In genomic region chrX:12843061-12843667, GRCh38 we compare ENCODE assay signal across 17 cellular contexts. TPM values are rescaled to one million over a fixed set of nuclear protein-coding genes. Genes with fewer than 3 reads are reported as not detected.
DNase-seq lines count a peak whose midpoint lies in the region; ATAC-seq and TF ChIP-seq lines count a peak whose summit lies in the region.
"Had no signal": no experiment of that assay in that cellular context is flagged by ENCODE, and none has a peak within 500 bp of the region (broad histone marks: within the 10 kb centered on the region; RNA-seq: fewer than 3 reads in every experiment).

No MANE protein-coding gene starts in this region.

- H3K4me1 ChIP-seq in endodermal cell (ENCODE audit: control insufficient read depth, insufficient read depth, low read length) (no peaks in the 10 kb centered on the region), HAP-1 (peaks cover 6% of the 10 kb centered on the region; the same call in 1 of the 2 replicates)
- H3K4me1 ChIP-seq: breast epithelium, gastrocnemius medialis, parathyroid adenoma, upper lobe of right lung had no signal

- H3K4me3 ChIP-seq in endodermal cell (ENCODE audit: low read length): no peak overlapping the region
- H3K4me3 ChIP-seq in HAP-1: no peak overlapping the region
- H3K4me3 ChIP-seq: breast epithelium, gastrocnemius medialis, upper lobe of right lung had no signal

- H3K4me3 Mint-ChIP-seq in T-helper 1 cell treated with Interleukin-12 subunit alpha and Interleukin-12 subunit beta and Interleukin-4 antibody, amounts not matched to agents 30 μg/mL and 1 μg/mL, for 36 hours: peak overlapping the region; percentile 65
- peak overlapping the region; percentile 51 for H3K4me3 Mint-ChIP-seq in activated naive CD8-positive, alpha-beta T cell treated with anti-CD3 and anti-CD28 coated beads, Interleukin-2, amount 50 U/mL, for 24 hours
- no peak overlapping the region for H3K4me3 Mint-ChIP-seq in endodermal cell

- peak overlapping the region; percentile 93 for H3K27ac Mint-ChIP-seq in T-helper 1 cell treated with Interleukin-12 subunit alpha and Interleukin-12 subunit beta and Interleukin-4 antibody, amounts not matched to agents 30 μg/mL and 1 μg/mL, for 36 hours
- peak overlapping the region; percentile 83 for H3K27ac Mint-ChIP-seq in activated naive CD8-positive, alpha-beta T cell treated with anti-CD3 and anti-CD28 coated beads, Interleukin-2, amount 50 U/mL, for 24 hours
- H3K27ac Mint-ChIP-seq in endodermal cell: no peak overlapping the region

- no peak for DNase-seq in T-helper 1 cell
- no peak for DNase-seq in activated naive CD8-positive, alpha-beta T cell treated with anti-CD3 and anti-CD28 coated beads, Interleukin-2, amount 50 U/mL, for 24 hours
- DNase-seq in endodermal cell: no peak
- DNase-seq in HAP-1 (ENCODE audit: low spot score in 2 of 2): no peak
- no peak for DNase-seq in amygdala (lab: John Stamatoyannopoulos, UW)
- DNase-seq: COR-L47; gastrocnemius medialis; midbrain; NCI-H2227 treated with DMSO at 0.1 percent for 48 hours; stimulated activated CD4-positive, alpha-beta T cell treated with anti-CD3 and anti-CD28 coated beads, Interleukin-15, amount 100 ng/mL, for 24 hours; upper lobe of right lung had no signal

- H3K36me3 Mint-ChIP-seq in T-helper 1 cell treated with Interleukin-12 subunit alpha and Interleukin-12 subunit beta and Interleukin-4 antibody, amounts not matched to agents 30 μg/mL and 1 μg/mL, for 36 hours (ENCODE audit: low read depth): no peaks in the 10 kb centered on the region
- H3K36me3 Mint-ChIP-seq in activated naive CD8-positive, alpha-beta T cell treated with anti-CD3 and anti-CD28 coated beads, Interleukin-2, amount 50 U/mL, for 24 hours (ENCODE audit: low read depth): no peaks in the 10 kb centered on the region
- no peaks in the 10 kb centered on the region for H3K36me3 Mint-ChIP-seq in endodermal cell (ENCODE audit: low read depth)

- ATAC-seq in GM21447 (IDR thresholded peaks at IDR 0.05; ENCODE audit: unreplicated experiment) (peak; percentile 27), HG03565 (IDR thresholded peaks at IDR 0.05; ENCODE audit: unreplicated experiment) (peak; percentile 22)
- no peak for ATAC-seq in activated naive CD8-positive, alpha-beta T cell treated with anti-CD3 and anti-CD28 coated beads, Interleukin-2, amount 50 U/mL, for 24 hours
- ATAC-seq: gastrocnemius medialis, upper lobe of right lung had no signal

- H3K9ac ChIP-seq in endodermal cell (ENCODE audit: extremely low read depth, low read length, poor library complexity, severe bottlenecking): no peak overlapping the region
- H3K9ac ChIP-seq: parathyroid adenoma had no signal

- H3K27ac ChIP-seq in endodermal cell (ENCODE audit: low read depth, low read length): no peak overlapping the region
- H3K27ac ChIP-seq: 22Rv1, breast epithelium, gastrocnemius medialis, parathyroid adenoma, upper lobe of right lung had no signal

- no peaks in the 10 kb centered on the region for H3K27me3 Mint-ChIP-seq in T-helper 1 cell treated with Interleukin-12 subunit alpha and Interleukin-12 subunit beta and Interleukin-4 antibody, amounts not matched to agents 30 μg/mL and 1 μg/mL, for 36 hours (ENCODE audit: low read depth)
- no peaks in the 10 kb centered on the region for H3K27me3 Mint-ChIP-seq in activated naive CD8-positive, alpha-beta T cell treated with anti-CD3 and anti-CD28 coated beads, Interleukin-2, amount 50 U/mL, for 24 hours
- no peaks in the 10 kb centered on the region for H3K27me3 Mint-ChIP-seq in endodermal cell (ENCODE audit: insufficient read depth)

- H3K36me3 ChIP-seq in endodermal cell (ENCODE audit: control insufficient read depth, insufficient read depth, low read length) (no peaks in the 10 kb centered on the region), HAP-1 (replicated peaks) (no peaks in the 10 kb centered on the region)
- H3K36me3 ChIP-seq: breast epithelium, gastrocnemius medialis, upper lobe of right lung had no signal

- H3K9me3 Mint-ChIP-seq in T-helper 1 cell treated with Interleukin-12 subunit alpha and Interleukin-12 subunit beta and Interleukin-4 antibody, amounts not matched to agents 30 μg/mL and 1 μg/mL, for 36 hours: peaks cover 4% of the 10 kb centered on the region
- no peaks in the 10 kb centered on the region for H3K9me3 Mint-ChIP-seq in activated naive CD8-positive, alpha-beta T cell treated with anti-CD3 and anti-CD28 coated beads, Interleukin-2, amount 50 U/mL, for 24 hours
- peaks cover 49% of the 10 kb centered on the region for H3K9me3 Mint-ChIP-seq in endodermal cell

- H3K27me3 ChIP-seq in endodermal cell (ENCODE audit: control insufficient read depth, insufficient read depth, low read length, poor library complexity, severe bottlenecking): no peaks in the 10 kb centered on the region
- H3K27me3 ChIP-seq in HAP-1 (ENCODE audit: low read depth): no peaks in the 10 kb centered on the region
- H3K27me3 ChIP-seq: gastrocnemius medialis, upper lobe of right lung had no signal

- in situ Hi-C loops in HAP-1 (cut with MboI; ENCODE audit: low sequenced_read_pairs): no loop called here

- no peak for TF ChIP-seq CTCF in endodermal cell (conservative IDR thresholded peaks at IDR 0.05)

- WGBS in endodermal cell (ENCODE audit: insufficient coverage in 1 of 2, insufficient read length in 1 of 2), 2 experiments: 92% methylated on average over 2 of the region's 2 CpGs; no CpG with 5 or more reads in 1 of the 2 experiments

- peaks cover 10% of the 10 kb centered on the region for H3K4me1 Mint-ChIP-seq in T-helper 1 cell treated with Interleukin-12 subunit alpha and Interleukin-12 subunit beta and Interleukin-4 antibody, amounts not matched to agents 30 μg/mL and 1 μg/mL, for 36 hours (ENCODE audit: low read depth)
- peaks cover 18% of the 10 kb centered on the region for H3K4me1 Mint-ChIP-seq in activated naive CD8-positive, alpha-beta T cell treated with anti-CD3 and anti-CD28 coated beads, Interleukin-2, amount 50 U/mL, for 24 hours
- no peaks in the 10 kb centered on the region for H3K4me1 Mint-ChIP-seq in endodermal cell

- H3K9me3 ChIP-seq in endodermal cell (ENCODE audit: control insufficient read depth, low read length): no peaks in the 10 kb centered on the region
- no peaks in the 10 kb centered on the region for H3K9me3 ChIP-seq in HAP-1
- H3K9me3 ChIP-seq: gastrocnemius medialis, upper lobe of right lung had no signal

RNA-seq across cellular contexts. Expression of gene TLR7, which starts 23.7 kb away (rescaled TPM):
- total RNA-seq in endodermal cell: not detected
- not detected for polyA plus RNA-seq in endodermal cell (2013, experiment 1 of 2)
- not detected for polyA plus RNA-seq in endodermal cell (2013, experiment 2 of 2)

RNA-seq across cellular contexts. Expression of gene PRPS2, which starts 52.0 kb away (rescaled TPM):
- 10 to 100 TPM; 12.4 to 17.2 TPM for total RNA-seq in endodermal cell
- polyA plus RNA-seq in endodermal cell (2013, experiment 1 of 2): 22.2 TPM
- polyA plus RNA-seq in endodermal cell (2013, experiment 2 of 2): 22.5 TPM
